In genomic region chr1:10506046-10506676, GRCh38 we compare ENCODE assay signal across 4 cellular contexts. TPM values are rescaled to one million over a fixed set of nuclear protein-coding genes. Genes with fewer than 3 reads are reported as not detected.
"Had no signal": no experiment of that assay in that cellular context is flagged by ENCODE, and none has a peak within 500 bp of the region (broad histone marks: within the 10 kb centered on the region; RNA-seq: fewer than 3 reads in every experiment).

No MANE protein-coding gene starts in this region.

RNA-seq across cellular contexts. Expression of gene CORT, which starts 56.3 kb away (rescaled TPM):
- total RNA-seq: lower lobe of right lung, myocyte had no signal
- polyA plus RNA-seq: heart left ventricle, immature natural killer cell had no signal
